21 cellular contexts compared by ENCODE assay signal in the genomic region with DNA sequence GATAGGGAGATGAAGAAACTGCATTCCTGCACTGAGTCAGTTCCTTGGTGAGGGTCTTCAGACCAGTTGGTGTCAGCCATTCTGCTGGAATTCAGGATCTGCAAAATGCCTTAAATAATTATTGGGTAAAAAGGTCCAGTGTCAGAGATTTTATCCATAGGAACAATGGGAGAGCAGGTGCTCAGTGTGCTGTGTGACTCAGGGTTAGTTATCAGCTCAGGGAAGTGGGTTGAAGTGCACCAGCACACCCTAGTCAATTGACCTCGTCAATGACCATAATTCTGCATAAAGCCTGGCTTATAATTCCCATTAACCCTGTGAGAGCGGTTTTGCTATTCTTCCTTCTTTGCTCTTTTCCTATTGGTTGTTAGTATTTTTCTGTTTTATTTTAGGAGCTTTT. TPM values are rescaled to one million over a fixed set of nuclear protein-coding genes. Genes with fewer than 3 reads are reported as not detected.
A peak's percentile ranks its signal among the peaks of the same experiment; 100 is the strongest.
DNase-seq lines count a peak whose midpoint lies in the region; ATAC-seq and FAIRE-seq lines count a peak whose summit lies in the region.
"Had no signal": no experiment of that assay in that cellular context is flagged by ENCODE, and none has a peak within 500 bp of the region (broad histone marks: within the 10 kb centered on the region; RNA-seq: fewer than 3 reads in every experiment).

No MANE protein-coding gene starts in this region.

- no peaks in the 10 kb centered on the region for H3K27me3 ChIP-seq in small intestine (ENCODE audit: control insufficient read depth in 2 of 2, insufficient read depth in 2 of 2, low read length in 2 of 2)
- H3K27me3 ChIP-seq: BLaER1 had no signal

- ATAC-seq in esophagus mucosa: peak; percentile 54
- ATAC-seq: CD8-positive, alpha-beta T cell had no signal

- no peak for FAIRE-seq in small intestine (lab: Jason Lieb, UNC)
- FAIRE-seq: GM12891, GM18507, H54 had no signal

- H3K4me1 ChIP-seq in small intestine (ENCODE audit: control insufficient read depth in 2 of 2, insufficient read depth in 1 of 2, low read depth in 1 of 2, low read length in 1 of 2): no peaks in the 10 kb centered on the region
- H3K4me1 ChIP-seq: BLaER1, HAP-1 had no signal

- peak; percentile 3 for DNase-seq in DMS53 (lab: John Stamatoyannopoulos, UW)
- no peak for DNase-seq in DMS53 treated with DMSO at 0.1 percent for 48 hours (lab: John Stamatoyannopoulos, UW; ENCODE audit: unreplicated experiment)
- DNase-seq in small intestine: peak; percentile 84
- DNase-seq in NCI-H446 (lab: John Stamatoyannopoulos, UW): no peak
- no peak for DNase-seq in stimulated activated CD4-positive, alpha-beta T cell treated with anti-CD3 and anti-CD28 coated beads, Interleukin-4, amount 100 ng/mL, for 4 hours
- DNase-seq: Caco-2; CD4-positive, CD25-positive, alpha-beta regulatory T cell; CD8-positive, alpha-beta T cell; DMS153; DMS79 treated with DMSO at 0.1 percent for 48 hours; GF-D8; GOT3; HFFc6 had no signal

- 39 to 72% (median 62%) methylated on average over 2 of the region's 2 CpGs for WGBS in small intestine, 3 donors

- H3K36me3 ChIP-seq in small intestine (ENCODE audit: control insufficient read depth in 2 of 2, insufficient read depth in 2 of 2, low read length in 2 of 2): peaks cover 2 to 7% of the 10 kb centered on the region in 2 donors
- H3K36me3 ChIP-seq: BLaER1 had no signal

- no peak overlapping the region for H3K4me3 ChIP-seq in small intestine (ENCODE audit: low read depth in 1 of 2, low read length in 2 of 2)
- H3K4me3 ChIP-seq: BLaER1, HAP-1 had no signal

- no peaks in the 10 kb centered on the region for H3K9me3 ChIP-seq in small intestine (ENCODE audit: control insufficient read depth, low read depth)
- H3K9me3 ChIP-seq: BLaER1, Caco-2, HAP-1 had no signal

- H3K27ac ChIP-seq in small intestine (ENCODE audit: low read depth in 1 of 2, low read length in 1 of 2): no peak overlapping the region
- H3K27ac ChIP-seq: 22Rv1, BLaER1, C4-2B had no signal

RNA-seq across cellular contexts. Expression of a gene that starts 37.3 kb away (rescaled TPM):
- total RNA-seq in esophagus mucosa: 19.5 TPM
- polyA plus RNA-seq in small intestine: 1 to 10 TPM; 4.9 to 7.8 (median 7.6) TPM

RNA-seq across cellular contexts. Expression of a gene that starts 40.9 kb away (rescaled TPM):
- 0.80 TPM for total RNA-seq in esophagus mucosa
- polyA plus RNA-seq in small intestine: 1 to 10 TPM; 2.0 to 4.3 (median 2.9) TPM

Comparison
In these comparisons a context has a peak if more than half of its experiments do, and no peak if none do; other contexts are left out.
1. DNase-seq: peak in DMS53 (single experiment) and small intestine (single experiment); none in DMS53 treated with DMSO at 0.1 percent for 48 hours (single experiment), NCI-H446 (0 of 2) and stimulated activated CD4-positive, alpha-beta T cell treated with anti-CD3 and anti-CD28 coated beads, Interleukin-4, amount 100 ng/mL, for 4 hours (0 of 2).